Comparison of ENCODE assay signal across 14 cellular contexts in the genomic region with DNA sequence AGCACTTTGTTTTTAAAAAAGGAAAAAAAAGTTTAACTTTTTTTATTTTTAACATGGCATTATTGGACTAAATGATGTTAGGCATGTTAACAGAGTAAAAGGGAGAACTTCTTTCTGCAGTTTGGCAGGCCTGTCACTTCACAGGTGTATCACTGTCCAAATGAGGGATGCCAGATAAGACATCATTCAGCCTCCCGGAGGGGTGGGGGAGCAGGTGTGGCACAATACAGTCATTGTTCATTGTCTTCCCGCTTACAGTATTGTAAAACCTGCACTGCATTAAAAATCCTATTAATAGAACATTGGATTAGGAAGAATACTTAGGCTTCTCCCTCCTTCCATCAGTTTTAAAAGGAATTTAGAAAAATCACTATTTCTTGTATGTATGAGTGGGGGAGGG.
DNase-seq lines count a peak whose midpoint lies in the region; ATAC-seq and TF ChIP-seq lines count a peak whose summit lies in the region.
"Had no signal": no experiment of that assay in that cellular context is flagged by ENCODE, and none has a peak within 500 bp of the region (broad histone marks: within the 10 kb centered on the region; RNA-seq: fewer than 3 reads in every experiment).

No MANE protein-coding gene starts in this region.

- H4K20me1 ChIP-seq in PC-3 (ENCODE audit: low read length), result no peaks in the 10 kb centered on the region

- BruUV-seq in PC-3 (replicated peaks; lab: Mats Ljungman, UMichigan), result no TSS peak

- H3K36me3 ChIP-seq in PC-3 (ENCODE audit: low read depth, low read length) (no peaks in the 10 kb centered on the region), esophagus muscularis mucosa (no peaks in the 10 kb centered on the region), thoracic aorta (no peaks in the 10 kb centered on the region)
- H3K36me3 ChIP-seq: right lobe of liver had no signal

- peak overlapping the region; percentile 19; the same call in 1 of the 2 replicates for H2AFZ ChIP-seq in PC-3 (ENCODE audit: low read length)

- TF ChIP-seq POLR2A in esophagus muscularis mucosa (IDR thresholded peaks at IDR 0.05; ENCODE audit: low read depth), result no peak

- H3K27me3 ChIP-seq in PC-3 (ENCODE audit: low read length) (no peaks in the 10 kb centered on the region), esophagus muscularis mucosa (no peaks in the 10 kb centered on the region), thoracic aorta (replicated peaks; ENCODE audit: insufficient read depth) (no peaks in the 10 kb centered on the region)
- H3K27me3 ChIP-seq: right lobe of liver had no signal

- no peaks in the 10 kb centered on the region for H3K9me3 ChIP-seq in PC-3 (ENCODE audit: low read length)
- H3K9me3 ChIP-seq in esophagus muscularis mucosa, result no peaks in the 10 kb centered on the region
- H3K9me3 ChIP-seq in thoracic aorta, result no peaks in the 10 kb centered on the region
- H3K9me3 ChIP-seq: right lobe of liver had no signal

- TF ChIP-seq EP300 in esophagus muscularis mucosa (IDR thresholded peaks at IDR 0.05), result no peak

- H3K9me2 ChIP-seq in PC-3 (replicated peaks; ENCODE audit: low read length), result no peaks in the 10 kb centered on the region

- H3K4me1 ChIP-seq in PC-3 (ENCODE audit: insufficient read depth, low read length) (peaks cover 23% of the 10 kb centered on the region), esophagus muscularis mucosa (peaks cover 8 to 15% (median 13%) of the 10 kb centered on the region in 4 donors), thoracic aorta (ENCODE audit: control insufficient read depth in 1 of 2, low read depth in 2 of 2) (peaks cover 42 to 90% of the 10 kb centered on the region in 2 donors)
- H3K4me1 ChIP-seq: right lobe of liver had no signal

- peak overlapping the region; percentile 65 for H3K4me2 ChIP-seq in PC-3 (ENCODE audit: low read length)

- CTCF ChIA-PET in PC-3 (lab: Charles Lee), result no interaction called here

- H3K27ac ChIP-seq in PC-3 (ENCODE audit: low read length) (peak overlapping the region; percentile 68), esophagus muscularis mucosa (replicated peaks in 1 of 4) (peak overlapping the region in 1 of 4 donors; percentile 67), thoracic aorta (peak overlapping the region; percentile 57 to 79)
- H3K27ac ChIP-seq: right lobe of liver had no signal

- POLR2A ChIA-PET in PC-3 (lab: Charles Lee; ENCODE audit: unreplicated experiment), result no interaction called here

- TF ChIP-seq CTCF in PC-3 (conservative IDR thresholded peaks at IDR 0.05; ENCODE audit: low read depth, low read length) (no peak), esophagus muscularis mucosa (IDR thresholded peaks at IDR 0.05) (no peak), thoracic aorta (IDR thresholded peaks at IDR 0.05) (no peak)

- H3K4me3 ChIP-seq in PC-3 (ENCODE audit: low read length), result peak overlapping the region; percentile 16; the same call in 1 of the 2 replicates
- H3K4me3 ChIP-seq in esophagus muscularis mucosa, result no peak overlapping the region
- peak overlapping the region; percentile 46 for H3K4me3 ChIP-seq in thoracic aorta
- H3K4me3 ChIP-seq: right lobe of liver had no signal

- intact Hi-C loops in PC-3 (cut with micrococcal nuclease) (loop anchor here (10.0 kb wide), 1 partner anchor 85 kb away; a partner anchor contains a TSS), esophagus muscularis mucosa (cut with DNase I) (no loop called here)

- DNase-seq in LoVo (ENCODE audit: low spot score) (peak; percentile 19), PC-3 (peak; percentile 74), esophagus muscularis mucosa (ENCODE audit: extremely low spot score) (peak; percentile 8), thoracic aorta (ENCODE audit: low spot score) (no peak), NCI-H2107 (lab: John Stamatoyannopoulos, UW) (no peak), NCI-H187 (lab: John Stamatoyannopoulos, UW) (no peak)
- DNase-seq: activated CD8-positive, alpha-beta T cell treated with anti-CD3 and anti-CD28 coated beads for 36 hours; activated gamma-delta T cell treated with Interleukin-2 at 50 U/mL for 16 hours; cerebellar nuclear complex; kidney; right lobe of liver; T-helper 2 cell had no signal

- H3K79me2 ChIP-seq in PC-3 (ENCODE audit: low read length), result peaks cover 39% of the 10 kb centered on the region

- ATAC-seq in PC-3, result peak; percentile 84
- ATAC-seq in thoracic aorta (ENCODE audit: insufficient number of reproducible peaks, low FRiP score, low read depth), result no peak
- ATAC-seq in HG02571 (IDR thresholded peaks at IDR 0.05; ENCODE audit: unreplicated experiment), result no peak
- ATAC-seq: activated CD8-positive, alpha-beta T cell treated with anti-CD3 and anti-CD28 coated beads for 36 hours; natural killer cell treated with Interleukin-12 subunit alpha and Interleukin-12 subunit beta and Interleukin-15 and Interleukin-18, amount 100 ng/mL, for 72 hours had no signal

- H3F3A ChIP-seq in PC-3 (ENCODE audit: low read length, unreplicated experiment), result no peaks in the 10 kb centered on the region

- no peak overlapping the region for H3K9ac ChIP-seq in PC-3 (ENCODE audit: low read length)

- WGBS in esophagus muscularis mucosa, result 45% methylated on average over 2 of the region's 2 CpGs

Comparison
In these comparisons a context has a peak if more than half of its experiments do, and no peak if none do; other contexts are left out.
1. DNase-seq: peak in LoVo (single experiment), PC-3 (single experiment) and esophagus muscularis mucosa (single experiment); none in thoracic aorta (single experiment), NCI-H2107 (single experiment) and NCI-H187 (0 of 2).
2. H3K4me3 ChIP-seq: peak in PC-3 (single experiment) and thoracic aorta (single experiment); none in esophagus muscularis mucosa (0 of 4).